21 cellular contexts compared by ENCODE assay signal in the genomic region with DNA sequence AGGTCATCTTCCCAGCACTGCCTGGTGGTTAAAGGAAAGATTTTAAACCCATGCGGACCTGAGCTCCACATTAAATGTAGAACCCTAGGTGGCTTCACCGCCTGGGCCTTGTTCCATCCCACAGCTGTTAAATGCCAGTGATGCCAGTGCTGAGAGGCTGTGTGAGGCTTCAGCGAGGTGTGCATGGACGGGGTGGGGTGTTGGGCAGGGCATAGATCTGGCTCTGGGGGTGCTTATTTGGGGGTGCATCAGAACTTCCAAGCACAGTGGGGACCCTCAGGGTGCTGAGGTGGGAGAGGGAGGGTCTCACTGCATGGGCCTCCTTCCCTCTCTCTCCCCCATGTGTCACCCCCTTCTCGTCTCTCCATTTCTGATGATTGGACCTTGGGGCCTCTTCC.
A peak's percentile ranks its signal among the peaks of the same experiment; 100 is the strongest.
DNase-seq lines count a peak whose midpoint lies in the region; FAIRE-seq and TF ChIP-seq lines count a peak whose summit lies in the region.
"Had no signal": no experiment of that assay in that cellular context is flagged by ENCODE, and none has a peak within 500 bp of the region (broad histone marks: within the 10 kb centered on the region; RNA-seq: fewer than 3 reads in every experiment).

No MANE protein-coding gene starts in this region.

- H3K18ac ChIP-seq in H1 (ENCODE audit: extremely low read depth, low read length), result no peak overlapping the region

- no peak for TF ChIP-seq RAD21 in H1 (IDR thresholded peaks at IDR 0.05 in 1 of 2, conservative IDR thresholded peaks at IDR 0.05 in 1 of 2; ENCODE audit: low read depth in 2 of 2, low read length in 2 of 2)

- H3K27ac ChIP-seq in Peyer's patch (no peak overlapping the region), H1 (ENCODE audit: low read depth, low read length) (no peak overlapping the region), sigmoid colon (no peak overlapping the region), dorsolateral prefrontal cortex (no peak overlapping the region)

- H2BK20ac ChIP-seq in H1 (ENCODE audit: low read length), result 0 out of 2 replicates have a peak overlapping the region, but pooled peaks have one; percentile 18

- DNase-seq in Peyer's patch (peak in 2 of 3 donors; percentile 6 to 19), H1 (ENCODE audit: low read depth in 1 of 2, low spot score in 2 of 2) (no peak), mesenteric fat pad (ENCODE audit: low spot score) (peak; percentile 87), sigmoid colon (peak; percentile 27), NCI-H1694 (lab: John Stamatoyannopoulos, UW) (no peak), dorsolateral prefrontal cortex (no peak), HAP-1 (ENCODE audit: low spot score in 2 of 2) (no peak)
- DNase-seq: ACHN; BE2C; C1 segment of cervical spinal cord; CD4-positive, CD25-positive, alpha-beta regulatory T cell; CD8-positive, alpha-beta memory T cell; H7 had no signal

- no peaks in the 10 kb centered on the region for H3K79me1 ChIP-seq in H1 (ENCODE audit: low read depth, low read length)

- H3K56ac ChIP-seq in H1 (replicated peaks; ENCODE audit: insufficient read length, low read depth, low read length), result no peak overlapping the region

- peaks cover 2% of the 10 kb centered on the region in 2 experiments for H4K20me1 ChIP-seq in H1 (replicated peaks in 1 of 2; ENCODE audit: control insufficient read depth in 1 of 2, insufficient read depth in 2 of 2, low read length in 2 of 2)

- no peaks in the 10 kb centered on the region for H3K23me2 ChIP-seq in H1 (ENCODE audit: low read depth, low read length)

- no peak overlapping the region for H2BK12ac ChIP-seq in H1 (ENCODE audit: low read depth, low read length)

- 92% methylated on average over 5 of the region's 5 CpGs; no CpG with 5 or more reads in 1 of the 2 experiments for WGBS in H1 (ENCODE audit: extremely low coverage in 1 of 2, insufficient coverage in 1 of 2, insufficient read length in 1 of 2, insufficient replicate concordance in 2 of 2, low coverage in 1 of 2, low lambda C conversion rate in 2 of 2, missing lambda C conversion rate in 1 of 2), 2 experiments
- WGBS in sigmoid colon, 2 donors, result 90 to 96% methylated on average over 5 of the region's 5 CpGs

- H3K4me3 ChIP-seq in Peyer's patch, result no peak overlapping the region
- H3K4me3 ChIP-seq in H1 (ENCODE audit: extremely low read depth in 1 of 4, insufficient read depth in 2 of 4, low read depth in 3 of 4, low read length in 4 of 4), result no peak overlapping the region
- no peak overlapping the region for H3K4me3 ChIP-seq in sigmoid colon
- H3K4me3 ChIP-seq in dorsolateral prefrontal cortex, result no peak overlapping the region
- no peak overlapping the region for H3K4me3 ChIP-seq in HAP-1
- H3K4me3 ChIP-seq: GM23338 had no signal

- no peak overlapping the region for H4K5ac ChIP-seq in H1 (ENCODE audit: insufficient read length, low read depth, low read length)

- H2AFZ ChIP-seq in H1 (ENCODE audit: low read length), result no peak overlapping the region
- H2AFZ ChIP-seq: GM23338 had no signal

- H4K8ac ChIP-seq in H1 (ENCODE audit: extremely low read depth, insufficient read depth, low read length), result no peak overlapping the region

- H2BK5ac ChIP-seq in H1 (ENCODE audit: low read depth, low read length), result no peak overlapping the region

- H3K14ac ChIP-seq in H1 (ENCODE audit: insufficient read length), result no peak overlapping the region

- H3K4me2 ChIP-seq in H1 (ENCODE audit: insufficient read depth in 1 of 2, low read depth in 2 of 2, low read length in 2 of 2), result no peak overlapping the region
- H3K4me2 ChIP-seq: GM23338 had no signal

- no peaks in the 10 kb centered on the region for H3K36me3 ChIP-seq in Peyer's patch
- no peaks in the 10 kb centered on the region for H3K36me3 ChIP-seq in H1 (ENCODE audit: control insufficient read depth in 2 of 4, insufficient read depth in 4 of 4, low read length in 3 of 4)
- no peaks in the 10 kb centered on the region for H3K36me3 ChIP-seq in sigmoid colon
- no peaks in the 10 kb centered on the region for H3K36me3 ChIP-seq in HAP-1 (replicated peaks)
- H3K36me3 ChIP-seq: BE2C had no signal

- no peak overlapping the region for H2BK15ac ChIP-seq in H1 (ENCODE audit: low read length)

- H3K27me3 ChIP-seq in Peyer's patch (no peaks in the 10 kb centered on the region), H1 (replicated peaks in 1 of 4; ENCODE audit: control insufficient read depth in 3 of 4, extremely low read depth in 1 of 4, insufficient read depth in 3 of 4, low read length in 3 of 4) (no peaks in the 10 kb centered on the region), sigmoid colon (peaks cover 0 to 6% (median 0%) of the 10 kb centered on the region in 3 donors), dorsolateral prefrontal cortex (peaks cover 0 to 5% (median 0%) of the 10 kb centered on the region in 45 donors), HAP-1 (ENCODE audit: low read depth) (peaks cover 9% of the 10 kb centered on the region; the same call in 1 of the 2 replicates)

- no peak for TF ChIP-seq POLR2A in Peyer's patch (IDR thresholded peaks at IDR 0.05)
- no peak for TF ChIP-seq POLR2A in H1 (IDR thresholded peaks at IDR 0.05; ENCODE audit: control extremely low read depth in 1 of 2, low read depth in 2 of 2, low read length in 2 of 2)
- TF ChIP-seq POLR2A in sigmoid colon (IDR thresholded peaks at IDR 0.05), result no peak

- no peak overlapping the region for H3K4ac ChIP-seq in H1 (replicated peaks; ENCODE audit: insufficient read length, low read depth, low read length)

- H3K9ac ChIP-seq in H1 (replicated peaks in 1 of 4; ENCODE audit: extremely low read depth in 1 of 4, low read depth in 3 of 4, low read length in 3 of 4), result no peak overlapping the region

- H3K9me3 ChIP-seq in Peyer's patch (no peaks in the 10 kb centered on the region), H1 (ENCODE audit: insufficient read depth in 2 of 2, low read depth in 1 of 2, low read length in 1 of 2) (no peaks in the 10 kb centered on the region), sigmoid colon (no peaks in the 10 kb centered on the region), HAP-1 (no peaks in the 10 kb centered on the region)
- H3K9me3 ChIP-seq: BE2C, Caco-2 had no signal

- H3K79me2 ChIP-seq in H1 (ENCODE audit: control insufficient read depth in 1 of 2, insufficient read depth in 2 of 2, low read length in 2 of 2), result no peaks in the 10 kb centered on the region

- TF ChIP-seq CTCF in Peyer's patch (IDR thresholded peaks at IDR 0.05), result no peak
- no peak for TF ChIP-seq CTCF in H1 (IDR thresholded peaks at IDR 0.05; ENCODE audit: control extremely low read depth in 1 of 3, insufficient read depth in 1 of 3, low read depth in 1 of 3, low read length in 3 of 3)
- TF ChIP-seq CTCF in sigmoid colon (IDR thresholded peaks at IDR 0.05), result no peak
- no peak for TF ChIP-seq CTCF in dorsolateral prefrontal cortex (IDR thresholded peaks at IDR 0.05 in 54 of 56, conservative IDR thresholded peaks at IDR 0.05 in 2 of 56; ENCODE audit: low read depth in 1 of 56, partially characterized antibody in 56 of 56)

- H4K91ac ChIP-seq in H1 (replicated peaks; ENCODE audit: insufficient read length, low read length), result peak overlapping the region; percentile 75

- FAIRE-seq in H1 (lab: Jason Lieb, UNC), result no peak
- FAIRE-seq: A204.1, D721Med, G401.6, GM12892, GM18507, HepG2 had no signal

- H2BK120ac ChIP-seq in H1 (replicated peaks; ENCODE audit: low read depth, low read length), result no peak overlapping the region

- TF ChIP-seq EP300 in H1 (IDR thresholded peaks at IDR 0.05; ENCODE audit: borderline replicate concordance in 1 of 2, low read depth in 2 of 2, low read length in 2 of 2) (no peak), sigmoid colon (IDR thresholded peaks at IDR 0.05) (no peak)

- no peak overlapping the region for H2AK5ac ChIP-seq in H1 (ENCODE audit: low read depth, low read length)

- in situ Hi-C loops in HAP-1 (cut with MboI; ENCODE audit: low sequenced_read_pairs), result no loop called here

- no peak overlapping the region for H3K23ac ChIP-seq in H1 (ENCODE audit: insufficient read length)

- POLR2A ChIA-PET in H1 (lab: Charles Lee; ENCODE audit: partially characterized antibody), result no interaction called here

- CTCF ChIA-PET in H1 (lab: Charles Lee; ENCODE audit: partially characterized antibody), result interaction anchor here (1.1 kb wide), 2 partner anchors 37 to 75 kb away, joined by 3 read pairs; no protein-coding TSS in a partner anchor

- intact Hi-C loops in sigmoid colon (cut with DNase I), result no loop called here
- intact Hi-C loops in dorsolateral prefrontal cortex (cut with DNase I), result no loop called here

- H3K4me1 ChIP-seq in Peyer's patch (no peaks in the 10 kb centered on the region), H1 (replicated peaks in 1 of 4; ENCODE audit: control insufficient read depth in 3 of 4, insufficient read depth in 4 of 4, low read length in 3 of 4) (peaks cover 0 to 23% (median 13%) of the 10 kb centered on the region in 4 experiments; a peak in 6 of 7 replicates), sigmoid colon (peaks cover 0 to 5% (median 2%) of the 10 kb centered on the region in 4 donors), HAP-1 (no peaks in the 10 kb centered on the region)
- H3K4me1 ChIP-seq: BE2C, Caco-2 had no signal

TF ChIP-seq in H1, 55 proteins besides CTCF, POLR2A, EP300 and RAD21:
- TF ChIP-seq CBX5 (IDR thresholded peaks at IDR 0.05; ENCODE audit: low read depth, low read length) (no peak), RNF2 (IDR thresholded peaks at IDR 0.05; ENCODE audit: borderline replicate concordance, low read depth, low read length, missing control alignments, poor library complexity, severe bottlenecking) (no peak), MAFK (IDR thresholded peaks at IDR 0.05; ENCODE audit: low read depth, low read length) (no peak), BCL11A (IDR thresholded peaks at IDR 0.05; ENCODE audit: low read depth in 2 of 2, low read length in 2 of 2) (no peak), ASH2L (IDR thresholded peaks at IDR 0.05; ENCODE audit: low read length) (no peak), BACH1 (IDR thresholded peaks at IDR 0.05; ENCODE audit: low read length) (no peak), HDAC6 (IDR thresholded peaks at IDR 0.05; ENCODE audit: low read depth, low read length) (no peak), FOSL1 (IDR thresholded peaks at IDR 0.05; ENCODE audit: insufficient read depth, low read depth, low read length) (no peak), SIRT6 (IDR thresholded peaks at IDR 0.05; ENCODE audit: low read length) (no peak)
- TF ChIP-seq, protein P1, sequence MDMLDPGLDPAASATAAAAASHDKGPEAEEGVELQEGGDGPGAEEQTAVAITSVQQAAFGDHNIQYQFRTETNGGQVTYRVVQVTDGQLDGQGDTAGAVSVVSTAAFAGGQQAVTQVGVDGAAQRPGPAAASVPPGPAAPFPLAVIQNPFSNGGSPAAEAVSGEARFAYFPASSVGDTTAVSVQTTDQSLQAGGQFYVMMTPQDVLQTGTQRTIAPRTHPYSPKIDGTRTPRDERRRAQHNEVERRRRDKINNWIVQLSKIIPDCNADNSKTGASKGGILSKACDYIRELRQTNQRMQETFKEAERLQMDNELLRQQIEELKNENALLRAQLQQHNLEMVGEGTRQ (IDR thresholded peaks at IDR 0.05; ENCODE audit: low read length), result no peak

Comparison
In these comparisons a context has a peak if more than half of its experiments do, and no peak if none do; other contexts are left out.
1. DNase-seq: peak in Peyer's patch (2 of 3), mesenteric fat pad (single experiment) and sigmoid colon (single experiment); none in H1 (0 of 2), NCI-H1694 (single experiment), dorsolateral prefrontal cortex (0 of 10) and HAP-1 (0 of 2).